ENCODE assay signal across 16 cellular contexts in the genomic region with DNA sequence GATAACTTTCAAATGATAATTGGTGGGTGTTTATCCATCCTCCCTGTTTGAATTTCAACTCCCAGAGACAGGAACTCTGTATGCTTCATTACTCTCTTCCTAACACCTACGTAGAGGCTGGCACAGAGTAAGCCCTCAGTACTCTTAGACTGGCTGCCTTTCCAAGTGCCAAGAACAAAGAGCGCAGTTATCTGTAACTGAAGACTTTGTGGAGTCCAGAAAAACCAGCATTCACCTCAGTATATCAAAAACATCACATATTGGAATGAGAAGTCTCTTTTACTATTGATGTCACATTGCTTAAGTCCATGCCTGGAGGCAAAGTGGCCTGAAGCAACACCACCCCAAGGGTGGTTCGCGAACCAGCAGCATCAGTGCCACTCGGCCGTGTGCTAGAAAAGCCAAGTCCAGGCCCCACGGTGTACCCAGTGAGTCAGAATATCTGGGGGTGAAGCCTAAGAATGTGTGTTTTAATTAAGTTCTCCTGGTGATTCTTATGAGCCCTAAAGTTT.
DNase-seq lines count a peak whose midpoint lies in the region; ATAC-seq and TF ChIP-seq lines count a peak whose summit lies in the region.
"Had no signal": no experiment of that assay in that cellular context is flagged by ENCODE, and none has a peak within 500 bp of the region (broad histone marks: within the 10 kb centered on the region; RNA-seq: fewer than 3 reads in every experiment).

No MANE protein-coding gene starts in this region.

- TF ChIP-seq CTCF in gastroesophageal sphincter (IDR thresholded peaks at IDR 0.05) (no peak), right lobe of liver (IDR thresholded peaks at IDR 0.05) (no peak)

- 60 to 62% methylated on average over 3 of the region's 7 CpGs for WGBS in gastroesophageal sphincter (ENCODE audit: low coverage in 1 of 2), 2 donors
- WGBS in right lobe of liver (ENCODE audit: insufficient coverage, low coverage, low lambda C conversion rate, missing lambda C conversion rate) = 71% methylated on average over 5 of the region's 7 CpGs

- H3K4me1 Mint-ChIP-seq in activated T-helper 1 cell treated with anti-CD3 and anti-CD28 coated beads, Interleukin-12 subunit alpha, Interleukin-12 subunit beta, Interleukin-2, Interleukin-4 antibody, amounts not matched to agents 30 ng/mL and 10 ng/mL and 1 ng/mL, durations not matched to agents 14 hours and 24 hours and 36 hours (ENCODE audit: low read depth) = peaks cover 23% of the 10 kb centered on the region
- peaks cover 64% of the 10 kb centered on the region for H3K4me1 Mint-ChIP-seq in stimulated activated effector memory CD8-positive, alpha-beta T cell treated with anti-CD3 and anti-CD28 coated beads, Interleukin-12 subunit alpha, Interleukin-12 subunit beta, amount 100 ng/mL, for 72 hours
- H3K4me1 Mint-ChIP-seq: B cell had no signal

- H3K4me3 ChIP-seq in gastroesophageal sphincter = no peak overlapping the region
- H3K4me3 ChIP-seq in right lobe of liver = no peak overlapping the region
- H3K4me3 ChIP-seq: skin epidermis had no signal

- H3K36me3 Mint-ChIP-seq in activated T-helper 1 cell treated with anti-CD3 and anti-CD28 coated beads, Interleukin-12 subunit alpha, Interleukin-12 subunit beta, Interleukin-2, Interleukin-4 antibody, amounts not matched to agents 30 ng/mL and 10 ng/mL and 1 ng/mL, durations not matched to agents 14 hours and 24 hours and 36 hours (ENCODE audit: low read depth) = peaks cover 22% of the 10 kb centered on the region
- H3K36me3 Mint-ChIP-seq in stimulated activated effector memory CD8-positive, alpha-beta T cell treated with anti-CD3 and anti-CD28 coated beads, Interleukin-12 subunit alpha, Interleukin-12 subunit beta, amount 100 ng/mL, for 72 hours = peaks cover 62% of the 10 kb centered on the region

- TF ChIP-seq EP300 in gastroesophageal sphincter (IDR thresholded peaks at IDR 0.05) = no peak

- no peak for DNase-seq in activated T-helper 1 cell treated with anti-CD3 and anti-CD28 coated beads, Interleukin-12 subunit alpha, Interleukin-12 subunit beta, Interleukin-2, Interleukin-4 antibody, amounts not matched to agents 30 ng/mL and 10 ng/mL and 1 ng/mL, durations not matched to agents 14 hours and 24 hours and 36 hours (ENCODE audit: low spot score)
- no peak for DNase-seq in stimulated activated effector memory CD8-positive, alpha-beta T cell treated with anti-CD3 and anti-CD28 coated beads, Interleukin-12 subunit alpha, Interleukin-12 subunit beta, amount 100 ng/mL, for 72 hours (ENCODE audit: low spot score in 2 of 2)
- no peak for DNase-seq in right lobe of liver
- no peak for DNase-seq in T-helper 1 cell
- DNase-seq: activated CD4-positive, CD25-positive, alpha-beta regulatory T cell; activated T-cell treated with anti-CD3 and anti-CD28 coated beads, Interleukin-2, amount 50 U/mL, for 4 hours; DND-41; mesenchymal stem cell; NCI-H1694 treated with DMSO at 0.1 percent for 48 hours; PC-3 had no signal

- intact Hi-C loops in activated T-helper 1 cell treated with anti-CD3 and anti-CD28 coated beads, Interleukin-12 subunit alpha, Interleukin-12 subunit beta, Interleukin-2, Interleukin-4 antibody, amounts not matched to agents 30 ng/mL and 10 ng/mL and 1 ng/mL, durations not matched to agents 14 hours and 24 hours and 36 hours (cut with micrococcal nuclease) = loop anchor here (2.0 kb wide), 1 partner anchor 69 kb away; no protein-coding TSS in a partner anchor
- intact Hi-C loops in right lobe of liver (cut with DNase I) = no loop called here

- H3K27me3 Mint-ChIP-seq in activated T-helper 1 cell treated with anti-CD3 and anti-CD28 coated beads, Interleukin-12 subunit alpha, Interleukin-12 subunit beta, Interleukin-2, Interleukin-4 antibody, amounts not matched to agents 30 ng/mL and 10 ng/mL and 1 ng/mL, durations not matched to agents 14 hours and 24 hours and 36 hours (ENCODE audit: insufficient read depth) = no peaks in the 10 kb centered on the region
- H3K27me3 Mint-ChIP-seq: B cell had no signal

- H3K4me1 ChIP-seq in gastroesophageal sphincter (peaks cover 3 to 100% (median 18%) of the 10 kb centered on the region in 3 donors), right lobe of liver (no peaks in the 10 kb centered on the region)

- no peaks in the 10 kb centered on the region for H3K9me3 Mint-ChIP-seq in activated T-helper 1 cell treated with anti-CD3 and anti-CD28 coated beads, Interleukin-12 subunit alpha, Interleukin-12 subunit beta, Interleukin-2, Interleukin-4 antibody, amounts not matched to agents 30 ng/mL and 10 ng/mL and 1 ng/mL, durations not matched to agents 14 hours and 24 hours and 36 hours
- H3K9me3 Mint-ChIP-seq in stimulated activated effector memory CD8-positive, alpha-beta T cell treated with anti-CD3 and anti-CD28 coated beads, Interleukin-12 subunit alpha, Interleukin-12 subunit beta, amount 100 ng/mL, for 72 hours = no peaks in the 10 kb centered on the region
- H3K9me3 Mint-ChIP-seq: activated T-cell treated with anti-CD3 and anti-CD28 coated beads, Interleukin-2, amount 50 U/mL, for 4 hours had no signal

- H3K9me3 ChIP-seq in gastroesophageal sphincter = no peaks in the 10 kb centered on the region
- H3K9me3 ChIP-seq in right lobe of liver = no peaks in the 10 kb centered on the region

- no peaks in the 10 kb centered on the region for H3K27me3 ChIP-seq in gastroesophageal sphincter
- H3K27me3 ChIP-seq in right lobe of liver = no peaks in the 10 kb centered on the region

- ATAC-seq in HG03280 (IDR thresholded peaks at IDR 0.05; ENCODE audit: unreplicated experiment) (peak; percentile 17), gastroesophageal sphincter (no peak), right lobe of liver (no peak), GM18858 (IDR thresholded peaks at IDR 0.05; ENCODE audit: unreplicated experiment) (no peak), GM19023 (IDR thresholded peaks at IDR 0.05; ENCODE audit: unreplicated experiment) (no peak)
- ATAC-seq in stimulated activated effector memory CD8-positive, alpha-beta T cell treated with anti-CD3 and anti-CD28 coated beads, Interleukin-12 subunit alpha, Interleukin-12 subunit beta, amount 100 ng/mL, for 72 hours = no peak
- ATAC-seq: PC-3 had no signal

- TF ChIP-seq POLR2A in gastroesophageal sphincter (IDR thresholded peaks at IDR 0.05) (no peak), right lobe of liver (IDR thresholded peaks at IDR 0.05) (no peak)

- H3K27ac Mint-ChIP-seq in activated T-helper 1 cell treated with anti-CD3 and anti-CD28 coated beads, Interleukin-12 subunit alpha, Interleukin-12 subunit beta, Interleukin-2, Interleukin-4 antibody, amounts not matched to agents 30 ng/mL and 10 ng/mL and 1 ng/mL, durations not matched to agents 14 hours and 24 hours and 36 hours = peak overlapping the region; percentile 12
- H3K27ac Mint-ChIP-seq in stimulated activated effector memory CD8-positive, alpha-beta T cell treated with anti-CD3 and anti-CD28 coated beads, Interleukin-12 subunit alpha, Interleukin-12 subunit beta, amount 100 ng/mL, for 72 hours = peak overlapping the region; percentile 95
- H3K27ac Mint-ChIP-seq: B cell had no signal

- H3K27ac ChIP-seq in gastroesophageal sphincter (peak overlapping the region; percentile 79 to 97 (median 84)), right lobe of liver (no peak overlapping the region)

- H3K36me3 ChIP-seq in gastroesophageal sphincter (peaks cover 0 to 30% of the 10 kb centered on the region in 2 donors), right lobe of liver (no peaks in the 10 kb centered on the region)

- peak overlapping the region; percentile 12 for H3K4me3 Mint-ChIP-seq in activated T-helper 1 cell treated with anti-CD3 and anti-CD28 coated beads, Interleukin-12 subunit alpha, Interleukin-12 subunit beta, Interleukin-2, Interleukin-4 antibody, amounts not matched to agents 30 ng/mL and 10 ng/mL and 1 ng/mL, durations not matched to agents 14 hours and 24 hours and 36 hours
- peak overlapping the region; percentile 39 for H3K4me3 Mint-ChIP-seq in stimulated activated effector memory CD8-positive, alpha-beta T cell treated with anti-CD3 and anti-CD28 coated beads, Interleukin-12 subunit alpha, Interleukin-12 subunit beta, amount 100 ng/mL, for 72 hours
- H3K4me3 Mint-ChIP-seq: B cell had no signal

Comparison
In these comparisons a context has a peak if more than half of its experiments do, and no peak if none do; other contexts are left out.
1. H3K27ac ChIP-seq: peak in gastroesophageal sphincter (4 of 4); none in right lobe of liver (0 of 3).